1 cellular context compared by ENCODE assay signal in genomic region chr22:46773074-46773473, GRCh38.
TF ChIP-seq lines count a peak whose summit lies in the region.

No MANE protein-coding gene starts in this region.

TF ChIP-seq in GM12878, 131 proteins besides CTCF, POLR2A, EP300 and RAD21:
- no peak for TF ChIP-seq IKZF2 (IDR thresholded peaks at IDR 0.05)
- TF ChIP-seq FOXM1 (IDR thresholded peaks at IDR 0.05; ENCODE audit: low read depth, low read length) = no peak
- TF ChIP-seq ZBTB40 (IDR thresholded peaks at IDR 0.05; ENCODE audit: borderline replicate concordance) = 0 out of 2 replicates have a peak, but pooled peaks have one; percentile 8
- no peak for TF ChIP-seq SRF (IDR thresholded peaks at IDR 0.05; ENCODE audit: low read depth in 2 of 2, low read length in 2 of 2)
- TF ChIP-seq CREM (IDR thresholded peaks at IDR 0.05; ENCODE audit: low read depth) = no peak
- no peak for TF ChIP-seq ZBED1 (IDR thresholded peaks at IDR 0.05; ENCODE audit: borderline replicate concordance)
- TF ChIP-seq HDGF (IDR thresholded peaks at IDR 0.05) = 0 out of 2 replicates have a peak, but pooled peaks have one; percentile 47
- peak; percentile 70; the same call in 1 of the 2 replicates for TF ChIP-seq TCF3 (IDR thresholded peaks at IDR 0.05; ENCODE audit: borderline replicate concordance, insufficient read depth, low read depth, low read length)
- TF ChIP-seq ETV6 (conservative IDR thresholded peaks at IDR 0.05 in 1 of 2, IDR thresholded peaks at IDR 0.05 in 1 of 2; ENCODE audit: borderline replicate concordance in 1 of 2, low read depth in 1 of 2) = no peak
- peak; percentile 45 for TF ChIP-seq PKNOX1 (IDR thresholded peaks at IDR 0.05)
- TF ChIP-seq TCF12 (IDR thresholded peaks at IDR 0.05; ENCODE audit: low read depth, low read length) = peak; percentile 74
- no peak for TF ChIP-seq ZNF274 (IDR thresholded peaks at IDR 0.05; ENCODE audit: insufficient read depth, insufficient read length)
- no peak for TF ChIP-seq POU2F2 (IDR thresholded peaks at IDR 0.05; ENCODE audit: borderline replicate concordance, low read depth, low read length)
- TF ChIP-seq ZNF384 (IDR thresholded peaks at IDR 0.05; ENCODE audit: borderline replicate concordance, low read depth, low read length) = no peak
